Comparison of ENCODE assay signal across 12 cellular contexts in the genomic region with DNA sequence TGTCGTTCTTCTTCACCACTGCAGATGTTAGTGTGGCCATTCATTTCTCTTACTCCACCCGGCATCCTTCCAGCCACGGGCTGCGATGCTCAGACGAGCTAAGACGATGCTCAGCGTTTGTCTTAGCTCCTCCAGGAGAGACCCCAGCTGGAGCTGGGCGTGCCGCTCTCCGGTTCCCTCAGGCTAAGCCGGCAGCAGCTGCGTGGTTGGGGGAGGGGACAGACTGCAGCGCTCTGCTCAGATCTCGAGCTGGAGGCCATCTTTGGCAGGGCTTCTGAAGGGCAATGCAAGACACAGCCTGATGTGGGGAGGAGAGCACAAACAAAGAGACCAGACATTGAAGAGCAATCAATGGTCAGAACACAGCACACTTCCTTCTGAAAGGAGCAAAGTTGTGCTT. TPM values are rescaled to one million over a fixed set of nuclear protein-coding genes. Genes with fewer than 3 reads are reported as not detected.
A peak's percentile ranks its signal among the peaks of the same experiment; 100 is the strongest.
DNase-seq lines count a peak whose midpoint lies in the region; ATAC-seq and TF ChIP-seq lines count a peak whose summit lies in the region.
"Had no signal": no experiment of that assay in that cellular context is flagged by ENCODE, and none has a peak within 500 bp of the region (broad histone marks: within the 10 kb centered on the region; RNA-seq: fewer than 3 reads in every experiment).

No MANE protein-coding gene starts in this region.

- H3K9me2 ChIP-seq in HCT116 (ENCODE audit: insufficient read depth) = no peaks in the 10 kb centered on the region

- H3K4me2 ChIP-seq in HCT116 (ENCODE audit: low read length) = no peak overlapping the region

- H3K4me3 ChIP-seq in HCT116 (replicated peaks in 1 of 2; ENCODE audit: low read depth in 1 of 2, low read length in 2 of 2) = no peak overlapping the region
- H3K4me3 ChIP-seq in mucosa of descending colon = no peak overlapping the region
- H3K4me3 ChIP-seq: upper lobe of left lung had no signal

- POLR2A ChIA-PET in HCT116 (lab: Charles Lee) = no interaction called here

- RAD21 ChIA-PET in HCT116 (lab: Charles Lee; ENCODE audit: low non-redundant PET in 1 of 2, low total read pairs in 2 of 2, uncharacterized antibody in 2 of 2, unreplicated experiment in 2 of 2) = no interaction called here

- TF ChIP-seq POLR2A in HCT116 (IDR thresholded peaks at IDR 0.05; ENCODE audit: borderline replicate concordance, extremely low read depth, insufficient read depth, insufficient read length) = no peak

- H3K9me3 ChIP-seq in HCT116 (ENCODE audit: control insufficient read depth in 1 of 2, insufficient read depth in 1 of 2, low read depth in 1 of 2, low read length in 2 of 2) (no peaks in the 10 kb centered on the region), mucosa of descending colon (no peaks in the 10 kb centered on the region)
- H3K9me3 ChIP-seq: upper lobe of left lung had no signal

- TF ChIP-seq RAD21 in HCT116 (IDR thresholded peaks at IDR 0.05; ENCODE audit: low read depth) = no peak

- peaks cover 47% of the 10 kb centered on the region for H3K27me3 ChIP-seq in HCT116 (ENCODE audit: insufficient read depth, low read length)

- H4K20me1 ChIP-seq in HCT116 (ENCODE audit: insufficient read depth) = no peaks in the 10 kb centered on the region

- H3K9ac ChIP-seq in HCT116 (ENCODE audit: low read length) = no peak overlapping the region

- no peaks in the 10 kb centered on the region for H3K4me1 ChIP-seq in HCT116 (ENCODE audit: control insufficient read depth in 1 of 2, insufficient read depth in 2 of 2, low read length in 2 of 2)
- H3K4me1 ChIP-seq in mucosa of descending colon (ENCODE audit: low read depth) = peaks cover 6% of the 10 kb centered on the region

- CTCF ChIA-PET in HCT116 (lab: Charles Lee) = no interaction called here

- no peaks in the 10 kb centered on the region for H3K36me3 ChIP-seq in HCT116 (ENCODE audit: control insufficient read depth in 1 of 2, insufficient read depth in 2 of 2, low read length in 2 of 2)
- no peaks in the 10 kb centered on the region for H3K36me3 ChIP-seq in mucosa of descending colon (ENCODE audit: low read depth)
- H3K36me3 ChIP-seq: upper lobe of left lung had no signal

- intact Hi-C loops in HCT116 (cut with micrococcal nuclease) = loop anchor here (2.0 kb wide), 1 partner anchor 17 kb away; no protein-coding TSS in a partner anchor
- intact Hi-C loops in mucosa of descending colon (cut with DNase I, micrococcal nuclease) = no loop called here

- H3K79me2 ChIP-seq in HCT116 (ENCODE audit: insufficient read depth, low read length) = no peaks in the 10 kb centered on the region

- no peak for ATAC-seq in HCT116
- no peak for ATAC-seq in GM21786 (IDR thresholded peaks at IDR 0.05; ENCODE audit: unreplicated experiment)
- ATAC-seq in mucosa of descending colon = no peak
- no peak for ATAC-seq in GM19328 (IDR thresholded peaks at IDR 0.05; ENCODE audit: unreplicated experiment)
- ATAC-seq in HG02884 (IDR thresholded peaks at IDR 0.05; ENCODE audit: unreplicated experiment) = no peak

- DNase-seq in HCT116 (ENCODE audit: low read depth, low spot score) = no peak
- peak; percentile 41 for DNase-seq in NCI-H2196 treated with DMSO at 0.1 percent for 48 hours (lab: John Stamatoyannopoulos, UW; ENCODE audit: unreplicated experiment)
- DNase-seq in cerebellum (ENCODE audit: low spot score) = peak; percentile 62
- peak; percentile 55 for DNase-seq in occipital lobe (lab: John Stamatoyannopoulos, UW)
- DNase-seq in mucosa of descending colon = no peak
- DNase-seq: stimulated activated CD4-positive, alpha-beta T cell treated with anti-CD3 and anti-CD28 coated beads, Interleukin-2, amount 100 ng/mL, for 24 hours; upper lobe of left lung had no signal

- no peak overlapping the region for H2AFZ ChIP-seq in HCT116 (ENCODE audit: low read depth, low read length, poor library complexity, severe bottlenecking)

- TF ChIP-seq CTCF in HCT116 (IDR thresholded peaks at IDR 0.05 in 2 of 3, conservative IDR thresholded peaks at IDR 0.05 in 1 of 3; ENCODE audit: borderline replicate concordance in 1 of 3, insufficient read depth in 1 of 3, low read depth in 2 of 3, low read length in 2 of 3) = no peak
- no peak for TF ChIP-seq CTCF in mucosa of descending colon (IDR thresholded peaks at IDR 0.05)

- H3K27ac ChIP-seq in HCT116 (ENCODE audit: low read depth, low read length) = no peak overlapping the region
- H3K27ac ChIP-seq: upper lobe of left lung had no signal

- BruUV-seq in HCT116 (replicated peaks; lab: Mats Ljungman, UMichigan) = no TSS peak

TF ChIP-seq in HCT116, 20 proteins besides CTCF, POLR2A, EP300 and RAD21:
- TF ChIP-seq TCF7L2 (IDR thresholded peaks at IDR 0.05; ENCODE audit: borderline replicate concordance, extremely low read depth, insufficient read depth, insufficient read length) = peak; percentile 72
- TF ChIP-seq SP1 (IDR thresholded peaks at IDR 0.05; ENCODE audit: low read depth) = no peak
TF ChIP-seq in HCT116: peak in this region for 1.

RNA-seq across cellular contexts. Expression of gene INA, which starts 4.8 kb away (rescaled TPM):
- total RNA-seq in HCT116 (2021; ENCODE audit: unreplicated experiment) (not detected), cerebellum (160 TPM), occipital lobe (177 TPM), mucosa of descending colon (1 to 10 TPM in 1 of 3 donors, under 1 TPM in 2; 0.34 to 6.8 (median 0.55) TPM)
- polyA plus RNA-seq in HCT116 (2012) = not detected in 2 replicates
- total RNA-seq: NCI-H460 had no signal

RNA-seq across cellular contexts. Expression of gene RPEL1, which starts 36.1 kb away (rescaled TPM):
- 0.10 TPM for total RNA-seq in HCT116 (2021; ENCODE audit: unreplicated experiment)
- 0.03 TPM in 1 of 2 replicates, not detected in the other for polyA plus RNA-seq in HCT116 (2012)
- total RNA-seq in cerebellum = not detected
- total RNA-seq in occipital lobe = 0.16 TPM
- under 1 TPM in 1 of 3 donors, not detected in 2; 0.13 TPM for total RNA-seq in mucosa of descending colon
- total RNA-seq: lower leg skin, upper lobe of left lung had no signal

Comparison
In these comparisons a context has a peak if more than half of its experiments do, and no peak if none do; other contexts are left out.
1. DNase-seq: peak in NCI-H2196 treated with DMSO at 0.1 percent for 48 hours (single experiment), cerebellum (single experiment) and occipital lobe (single experiment); none in HCT116 (single experiment) and mucosa of descending colon (0 of 3).
2. RNA of gene INA, which starts 4.8 kb away (total RNA-seq): 177 TPM in occipital lobe (single experiment) and 160 TPM in cerebellum (single experiment); 0.34 to 6.8 TPM in mucosa of descending colon and not detected in HCT116 (single experiment); every median in the first group is over 10 times any median in the second.